In the genomic region with DNA sequence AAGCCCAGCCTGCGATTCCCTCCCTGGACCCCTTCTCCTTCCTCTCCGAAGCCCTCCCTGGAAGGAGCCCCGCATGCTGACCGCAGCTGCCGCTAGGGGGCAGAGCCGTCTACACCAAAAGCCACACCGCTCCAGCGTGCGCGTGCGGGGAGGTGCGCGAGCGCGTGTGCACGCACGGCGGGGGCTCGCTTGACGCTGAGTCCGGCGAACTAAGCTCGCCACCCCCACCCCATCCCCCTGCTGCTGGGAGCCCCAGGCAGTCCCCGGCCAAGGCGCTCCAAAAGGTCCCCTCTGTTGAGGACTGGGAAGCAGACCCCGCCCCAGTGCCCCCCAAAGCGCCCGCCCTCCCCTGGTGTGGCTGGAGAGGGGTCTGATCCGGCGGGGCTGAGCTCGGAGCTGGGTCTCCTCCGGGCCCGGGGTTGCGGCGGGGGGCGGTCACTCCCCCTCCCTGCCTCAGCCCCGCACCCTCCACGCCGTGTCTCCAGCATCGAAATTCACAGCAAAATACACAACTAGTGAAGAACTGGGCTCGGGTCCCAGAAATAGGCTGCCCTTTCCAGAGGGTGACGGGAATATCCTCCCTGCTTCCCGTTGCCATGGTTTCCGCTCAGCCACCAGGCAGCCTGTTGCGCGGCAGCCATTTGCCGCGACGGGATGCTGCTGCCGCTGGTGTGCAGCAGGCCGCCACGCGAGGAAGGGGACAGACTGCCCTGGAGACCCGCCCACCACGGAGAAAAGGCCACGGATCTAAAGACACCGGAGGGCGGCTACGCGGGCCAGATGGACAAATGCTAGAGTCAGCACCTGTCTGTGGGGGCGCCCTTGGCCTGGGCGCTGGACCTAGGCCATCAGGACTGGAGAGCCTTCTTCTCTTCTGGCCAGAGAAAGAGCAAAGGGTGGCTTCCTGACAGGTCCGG, we compare ENCODE assay signal across 8 cellular contexts. TPM values are rescaled to one million over a fixed set of nuclear protein-coding genes. Genes with fewer than 3 reads are reported as not detected.
DNase-seq lines count a peak whose midpoint lies in the region; ATAC-seq and TF ChIP-seq lines count a peak whose summit lies in the region.

No MANE protein-coding gene starts in this region.

- TF ChIP-seq CTCF in left ventricle myocardium inferior (IDR thresholded peaks at IDR 0.05; ENCODE audit: borderline replicate concordance): peak; percentile 78
- TF ChIP-seq CTCF in prostate gland (IDR thresholded peaks at IDR 0.05): peak; percentile 45 to 70 (median 60)
- peak; percentile 72 for TF ChIP-seq CTCF in upper lobe of right lung (IDR thresholded peaks at IDR 0.05)

- H3K9me3 ChIP-seq in adipocyte (ENCODE audit: control insufficient read depth, low read length) (peaks cover 18% of the 10 kb centered on the region), left ventricle myocardium inferior (replicated peaks) (no peaks in the 10 kb centered on the region), prostate gland (no peaks in the 10 kb centered on the region), upper lobe of right lung (no peaks in the 10 kb centered on the region)

- no peak for TF ChIP-seq POLR2A in prostate gland (IDR thresholded peaks at IDR 0.05)

- H3K36me3 ChIP-seq in adipocyte (ENCODE audit: control insufficient read depth, insufficient read depth, low read length, severe bottlenecking) (no peaks in the 10 kb centered on the region), left ventricle myocardium inferior (no peaks in the 10 kb centered on the region), prostate gland (no peaks in the 10 kb centered on the region), upper lobe of right lung (no peaks in the 10 kb centered on the region)

- DNase-seq in NOMO-1 (lab: John Stamatoyannopoulos, UW; ENCODE audit: unreplicated experiment in 2 of 2): peak; percentile 29 to 30
- no peak for DNase-seq in NOMO-1 treated with dmso at 0.1 percent for 144 hours (lab: John Stamatoyannopoulos, UW; ENCODE audit: unreplicated experiment)
- peak; percentile 21 to 35 for DNase-seq in Kasumi-1 (lab: John Stamatoyannopoulos, UW)
- DNase-seq in SW480 (ENCODE audit: low spot score): peak; percentile 39
- peak; percentile 86 for DNase-seq in adipocyte (ENCODE audit: low read depth)
- peak; percentile 69 for DNase-seq in left ventricle myocardium inferior
- DNase-seq in prostate gland (ENCODE audit: low spot score): peak; percentile 27
- DNase-seq in upper lobe of right lung: peak; percentile 86

- H3K27me3 ChIP-seq in adipocyte (replicated peaks; ENCODE audit: control insufficient read depth, insufficient read depth, low read length): peaks cover 55% of the 10 kb centered on the region
- peaks cover 5% of the 10 kb centered on the region for H3K27me3 ChIP-seq in left ventricle myocardium inferior (ENCODE audit: low read depth)
- H3K27me3 ChIP-seq in prostate gland (replicated peaks; ENCODE audit: insufficient read depth): no peaks in the 10 kb centered on the region
- H3K27me3 ChIP-seq in upper lobe of right lung: no peaks in the 10 kb centered on the region

- ATAC-seq in upper lobe of right lung: peak; percentile 96

- no peak overlapping the region for H3K9ac ChIP-seq in adipocyte (ENCODE audit: low read length)

- WGBS in prostate gland: 11% methylated on average over 20 of the region's 63 CpGs

- H3K4me1 ChIP-seq in adipocyte (ENCODE audit: control insufficient read depth, insufficient read depth, low read length) (peaks cover 10% of the 10 kb centered on the region), left ventricle myocardium inferior (peaks cover 14% of the 10 kb centered on the region), prostate gland (replicated peaks) (no peaks in the 10 kb centered on the region), upper lobe of right lung (no peaks in the 10 kb centered on the region)

- no peak overlapping the region for H3K27ac ChIP-seq in left ventricle myocardium inferior (replicated peaks)
- no peak overlapping the region for H3K27ac ChIP-seq in prostate gland
- H3K27ac ChIP-seq in upper lobe of right lung: no peak overlapping the region

- intact Hi-C loops in left ventricle myocardium inferior (cut with micrococcal nuclease) (no loop called here), prostate gland (cut with DNase I) (loop anchor here (10.0 kb wide), 1 partner anchor 55 kb away; no protein-coding TSS in a partner anchor), upper lobe of right lung (cut with DNase I) (no loop called here)

- H3K4me3 ChIP-seq in adipocyte (ENCODE audit: low read length): no peak overlapping the region
- H3K4me3 ChIP-seq in left ventricle myocardium inferior: peak overlapping the region; percentile 60
- peak overlapping the region; percentile 17 to 27 for H3K4me3 ChIP-seq in prostate gland
- H3K4me3 ChIP-seq in upper lobe of right lung: peak overlapping the region; percentile 26

RNA-seq across cellular contexts. Expression of a gene that starts 11.2 kb away (rescaled TPM):
- total RNA-seq in left ventricle myocardium inferior (39.3 TPM), prostate gland (10 to 100 TPM; 33.8 to 55.9 TPM), upper lobe of right lung (18.9 TPM)

RNA-seq across cellular contexts. Expression of a gene that starts 36.8 kb away (rescaled TPM):
- total RNA-seq in left ventricle myocardium inferior (not detected), prostate gland (1 to 10 TPM in 1 of 2 donors, not detected in 1; 3.5 TPM), upper lobe of right lung (not detected)
